9 cellular contexts compared by ENCODE assay signal in genomic region chr21:39518055-39518844, GRCh38.
DNase-seq lines count a peak whose midpoint lies in the region; ATAC-seq and TF ChIP-seq lines count a peak whose summit lies in the region.
"Had no signal": no experiment of that assay in that cellular context is flagged by ENCODE, and none has a peak within 500 bp of the region (broad histone marks: within the 10 kb centered on the region; RNA-seq: fewer than 3 reads in every experiment).

No MANE protein-coding gene starts in this region.

- peak; percentile 75 for TF ChIP-seq CTCF in parathyroid adenoma (IDR thresholded peaks at IDR 0.05)

- no peak overlapping the region for H3K4me2 ChIP-seq in parathyroid adenoma (ENCODE audit: low read length)

- H3K9me3 ChIP-seq in parathyroid adenoma (ENCODE audit: control insufficient read depth, low read length): no peaks in the 10 kb centered on the region

- no peaks in the 10 kb centered on the region for H3K4me1 ChIP-seq in parathyroid adenoma

- no peak overlapping the region for H3K4me3 ChIP-seq in parathyroid adenoma (ENCODE audit: low read depth, low read length)
- H3K4me3 ChIP-seq: SK-N-MC had no signal

- no peak overlapping the region for H2AFZ ChIP-seq in parathyroid adenoma

- no peak overlapping the region for H3K9ac ChIP-seq in parathyroid adenoma

- no peaks in the 10 kb centered on the region for H3K79me2 ChIP-seq in parathyroid adenoma

- ATAC-seq in GM19467 (IDR thresholded peaks at IDR 0.05; ENCODE audit: unreplicated experiment): peak; percentile 76

- no peaks in the 10 kb centered on the region for H3K36me3 ChIP-seq in parathyroid adenoma (ENCODE audit: control insufficient read depth, insufficient read depth, low read length)

- H3K27ac ChIP-seq in parathyroid adenoma: no peak overlapping the region
- H3K27ac ChIP-seq: SK-N-MC had no signal

- DNase-seq in COR-L47 (lab: John Stamatoyannopoulos, UW) (peak; percentile 87), LoVo (ENCODE audit: low spot score) (peak; percentile 74), RKO (ENCODE audit: low spot score) (peak; percentile 69), glomerular endothelial cell (ENCODE audit: extremely low read depth, low read depth, low spot score) (peak; percentile 14), cerebellar nuclear complex (lab: John Stamatoyannopoulos, UW) (no peak)
- DNase-seq in activated naive CD4-positive, alpha-beta T cell treated with Interleukin-2 at 50 U/mL for 16 hours: peak; percentile 23

- H3K27me3 ChIP-seq in parathyroid adenoma (ENCODE audit: control insufficient read depth, insufficient read depth, low read length): no peaks in the 10 kb centered on the region

Comparison
In these comparisons a context has a peak if more than half of its experiments do, and no peak if none do; other contexts are left out.
1. DNase-seq: peak in COR-L47 (single experiment), LoVo (single experiment), RKO (single experiment), activated naive CD4-positive, alpha-beta T cell treated with Interleukin-2 at 50 U/mL for 16 hours (single experiment) and glomerular endothelial cell (single experiment); none in cerebellar nuclear complex (0 of 2).